ENCODE assay signal across 15 cellular contexts in the genomic region with DNA sequence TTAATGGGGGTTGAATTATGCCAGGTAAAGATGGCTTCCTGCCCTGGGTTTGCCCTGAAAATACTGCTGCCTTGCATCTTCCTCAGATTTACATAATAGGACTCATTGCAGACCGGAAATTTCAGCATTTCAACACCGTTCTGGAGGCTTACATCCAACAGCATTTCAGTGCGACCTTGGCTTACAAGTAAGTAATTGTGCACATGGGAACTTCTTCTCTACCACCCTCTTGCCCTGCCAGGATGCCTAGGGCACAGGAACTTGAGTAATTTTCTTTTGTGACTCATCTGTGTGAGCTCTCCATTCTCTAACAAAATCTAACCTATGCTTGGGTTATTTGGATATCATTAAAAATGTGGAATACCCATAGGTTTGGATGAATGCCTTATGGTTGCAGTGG.
DNase-seq lines count a peak whose midpoint lies in the region; ATAC-seq and TF ChIP-seq lines count a peak whose summit lies in the region.
"Had no signal": no experiment of that assay in that cellular context is flagged by ENCODE, and none has a peak within 500 bp of the region (broad histone marks: within the 10 kb centered on the region; RNA-seq: fewer than 3 reads in every experiment).

No MANE protein-coding gene starts in this region.

- CTCF ChIA-PET in A673 (lab: Charles Lee) (no interaction called here), Calu3 (lab: Charles Lee) (interaction anchor here (1.2 kb wide), 1 partner anchor 109 kb away, joined by 3 read pairs; no protein-coding TSS in a partner anchor)

- H3K9me3 Mint-ChIP-seq in Calu3 (ENCODE audit: low read depth, unreplicated experiment) = peaks cover 2% of the 10 kb centered on the region
- peaks cover 3% of the 10 kb centered on the region for H3K9me3 Mint-ChIP-seq in activated T-helper 1 cell treated with anti-CD3 and anti-CD28 coated beads, Interleukin-12 subunit alpha, Interleukin-12 subunit beta, Interleukin-2, Interleukin-4 antibody, amounts not matched to agents 30 ng/mL and 10 ng/mL and 1 ng/mL, durations not matched to agents 14 hours and 24 hours and 36 hours
- H3K9me3 Mint-ChIP-seq: activated CD4-positive, alpha-beta T cell treated with anti-CD3 and anti-CD28 coated beads, Interleukin-2, amount 10 ng/mL, durations not matched to agents 7 days and 5 days; activated T-helper 2 cell treated with anti-CD3 and anti-CD28 coated beads, Interferon-gamma antibody, Interleukin-2, Interleukin-4, amounts not matched to agents 10 μg/mL and 5 μg/mL and 100 μg/mL, durations not matched to agents 14 hours and 24 hours and 36 hours; T-cell had no signal

- H3K36me3 ChIP-seq in A673 (ENCODE audit: insufficient read depth, low read length, poor library complexity, severe bottlenecking) = no peaks in the 10 kb centered on the region
- H3K36me3 ChIP-seq: pancreas had no signal

- POLR2A ChIA-PET in A673 (lab: Charles Lee; ENCODE audit: low non-redundant PET) = no interaction called here

- ATAC-seq in HG03442 (IDR thresholded peaks at IDR 0.05; ENCODE audit: unreplicated experiment) = no peak
- ATAC-seq: body of pancreas, T-cell had no signal

- no peak overlapping the region for H3K4me3 Mint-ChIP-seq in Calu3 (ENCODE audit: low read depth, unreplicated experiment)
- no peak overlapping the region for H3K4me3 Mint-ChIP-seq in activated T-helper 1 cell treated with anti-CD3 and anti-CD28 coated beads, Interleukin-12 subunit alpha, Interleukin-12 subunit beta, Interleukin-2, Interleukin-4 antibody, amounts not matched to agents 30 ng/mL and 10 ng/mL and 1 ng/mL, durations not matched to agents 14 hours and 24 hours and 36 hours
- H3K4me3 Mint-ChIP-seq: activated CD4-positive, alpha-beta T cell treated with anti-CD3 and anti-CD28 coated beads, Interleukin-2, amount 10 ng/mL, durations not matched to agents 7 days and 5 days; mesothelial cell of epicardium; T-cell had no signal

- no peak overlapping the region for H3K27ac Mint-ChIP-seq in Calu3 (ENCODE audit: unreplicated experiment)
- no peak overlapping the region for H3K27ac Mint-ChIP-seq in activated T-helper 1 cell treated with anti-CD3 and anti-CD28 coated beads, Interleukin-12 subunit alpha, Interleukin-12 subunit beta, Interleukin-2, Interleukin-4 antibody, amounts not matched to agents 30 ng/mL and 10 ng/mL and 1 ng/mL, durations not matched to agents 14 hours and 24 hours and 36 hours
- H3K27ac Mint-ChIP-seq: activated CD4-positive, alpha-beta T cell treated with anti-CD3 and anti-CD28 coated beads, Interleukin-2, amount 10 ng/mL, durations not matched to agents 7 days and 5 days; mesothelial cell of epicardium had no signal

- H3K36me3 Mint-ChIP-seq in Calu3 (ENCODE audit: insufficient read depth, unreplicated experiment) = no peaks in the 10 kb centered on the region
- H3K36me3 Mint-ChIP-seq in activated T-helper 1 cell treated with anti-CD3 and anti-CD28 coated beads, Interleukin-12 subunit alpha, Interleukin-12 subunit beta, Interleukin-2, Interleukin-4 antibody, amounts not matched to agents 30 ng/mL and 10 ng/mL and 1 ng/mL, durations not matched to agents 14 hours and 24 hours and 36 hours (ENCODE audit: low read depth) = peaks cover 79% of the 10 kb centered on the region
- H3K36me3 Mint-ChIP-seq: mesothelial cell of epicardium had no signal

- H3K4me1 Mint-ChIP-seq in Calu3 (ENCODE audit: low read depth, unreplicated experiment) = no peaks in the 10 kb centered on the region
- H3K4me1 Mint-ChIP-seq in activated T-helper 1 cell treated with anti-CD3 and anti-CD28 coated beads, Interleukin-12 subunit alpha, Interleukin-12 subunit beta, Interleukin-2, Interleukin-4 antibody, amounts not matched to agents 30 ng/mL and 10 ng/mL and 1 ng/mL, durations not matched to agents 14 hours and 24 hours and 36 hours (ENCODE audit: low read depth) = peaks cover 21% of the 10 kb centered on the region
- H3K4me1 Mint-ChIP-seq: activated CD4-positive, alpha-beta T cell treated with anti-CD3 and anti-CD28 coated beads, Interleukin-2, amount 10 ng/mL, durations not matched to agents 7 days and 5 days had no signal

- H3K9me3 ChIP-seq in A673 (ENCODE audit: low read depth, low read length, poor library complexity, severe bottlenecking) = no peaks in the 10 kb centered on the region
- H3K9me3 ChIP-seq: body of pancreas, pancreas had no signal

- intact Hi-C loops in A673 (cut with micrococcal nuclease; ENCODE audit: unreplicated experiment) = no loop called here
- intact Hi-C loops in Calu3 (cut with micrococcal nuclease; ENCODE audit: unreplicated experiment) = no loop called here
- intact Hi-C loops in activated T-helper 1 cell treated with anti-CD3 and anti-CD28 coated beads, Interleukin-12 subunit alpha, Interleukin-12 subunit beta, Interleukin-2, Interleukin-4 antibody, amounts not matched to agents 30 ng/mL and 10 ng/mL and 1 ng/mL, durations not matched to agents 14 hours and 24 hours and 36 hours (cut with micrococcal nuclease) = no loop called here

- H3K27me3 ChIP-seq in A673 (replicated peaks; ENCODE audit: insufficient read depth, low read depth, low read length, poor library complexity) = no peaks in the 10 kb centered on the region
- H3K27me3 ChIP-seq: body of pancreas had no signal

- H3K27me3 Mint-ChIP-seq in Calu3 (ENCODE audit: unreplicated experiment) = peaks cover 65% of the 10 kb centered on the region
- H3K27me3 Mint-ChIP-seq in activated T-helper 1 cell treated with anti-CD3 and anti-CD28 coated beads, Interleukin-12 subunit alpha, Interleukin-12 subunit beta, Interleukin-2, Interleukin-4 antibody, amounts not matched to agents 30 ng/mL and 10 ng/mL and 1 ng/mL, durations not matched to agents 14 hours and 24 hours and 36 hours (ENCODE audit: insufficient read depth) = no peaks in the 10 kb centered on the region
- H3K27me3 Mint-ChIP-seq: activated CD4-positive, alpha-beta T cell treated with anti-CD3 and anti-CD28 coated beads, Interleukin-2, amount 10 ng/mL, durations not matched to agents 7 days and 5 days; T-cell had no signal

- no peaks in the 10 kb centered on the region for H3K4me1 ChIP-seq in A673 (ENCODE audit: insufficient read depth, low read length, poor library complexity, severe bottlenecking)
- H3K4me1 ChIP-seq: body of pancreas, pancreas had no signal

- no peak overlapping the region for H3K27ac ChIP-seq in A673 (ENCODE audit: low read depth, low read length, poor library complexity, severe bottlenecking)
- H3K27ac ChIP-seq: body of pancreas, pancreas had no signal

- no peak for TF ChIP-seq CTCF in A673 (conservative IDR thresholded peaks at IDR 0.05; ENCODE audit: low read depth, low read length)
- TF ChIP-seq CTCF in fibroblast of villous mesenchyme (IDR thresholded peaks at IDR 0.05; ENCODE audit: insufficient read depth, low read depth, low read length) = no peak
- TF ChIP-seq CTCF in Calu3 (IDR thresholded peaks at IDR 0.05; ENCODE audit: unreplicated experiment) = no peak

- H3K4me3 ChIP-seq in A673 (ENCODE audit: low read depth, low read length, poor library complexity, severe bottlenecking) = no peak overlapping the region
- H3K4me3 ChIP-seq in fibroblast of villous mesenchyme (ENCODE audit: low read depth, low read length) = no peak overlapping the region
- H3K4me3 ChIP-seq: body of pancreas, pancreas had no signal

- DNase-seq in A673 (ENCODE audit: low spot score) (peak; percentile 43), HT1080 (ENCODE audit: low read depth) (peak; percentile 91), SKM-1 treated with dmso at 0.1 percent for 144 hours (lab: John Stamatoyannopoulos, UW; ENCODE audit: unreplicated experiment) (peak; percentile 78), fibroblast of villous mesenchyme (ENCODE audit: low read depth) (peak; percentile 24), Calu3 (no peak), iPS-NIHi11 (ENCODE audit: low spot score) (no peak)
- DNase-seq in activated T-helper 1 cell treated with anti-CD3 and anti-CD28 coated beads, Interleukin-12 subunit alpha, Interleukin-12 subunit beta, Interleukin-2, Interleukin-4 antibody, amounts not matched to agents 30 ng/mL and 10 ng/mL and 1 ng/mL, durations not matched to agents 14 hours and 24 hours and 36 hours (ENCODE audit: low spot score) = no peak
- DNase-seq: activated CD4-positive, alpha-beta T cell treated with anti-CD3 and anti-CD28 coated beads, Interleukin-2, amount 10 ng/mL, durations not matched to agents 7 days and 5 days; body of pancreas; pancreas; stimulated activated CD8-positive, alpha-beta memory T cell treated with anti-CD3 and anti-CD28 coated beads, Interleukin-4, amount 100 ng/mL, for 48 hours; T-cell had no signal

- BruUV-seq in A673 (replicated peaks; lab: Mats Ljungman, UMichigan) (no TSS peak), Calu3 (replicated peaks; lab: Mats Ljungman, UMichigan) (no TSS peak)

Comparison
In these comparisons a context has a peak if more than half of its experiments do, and no peak if none do; other contexts are left out.
1. DNase-seq: peak in A673 (single experiment), HT1080 (single experiment), SKM-1 treated with dmso at 0.1 percent for 144 hours (single experiment) and fibroblast of villous mesenchyme (single experiment); none in Calu3 (single experiment), iPS-NIHi11 (single experiment) and activated T-helper 1 cell treated with anti-CD3 and anti-CD28 coated beads, Interleukin-12 subunit alpha, Interleukin-12 subunit beta, Interleukin-2, Interleukin-4 antibody, amounts not matched to agents 30 ng/mL and 10 ng/mL and 1 ng/mL, durations not matched to agents 14 hours and 24 hours and 36 hours (single experiment).